Comparison of ENCODE assay signal across 20 cellular contexts in the genomic region with DNA sequence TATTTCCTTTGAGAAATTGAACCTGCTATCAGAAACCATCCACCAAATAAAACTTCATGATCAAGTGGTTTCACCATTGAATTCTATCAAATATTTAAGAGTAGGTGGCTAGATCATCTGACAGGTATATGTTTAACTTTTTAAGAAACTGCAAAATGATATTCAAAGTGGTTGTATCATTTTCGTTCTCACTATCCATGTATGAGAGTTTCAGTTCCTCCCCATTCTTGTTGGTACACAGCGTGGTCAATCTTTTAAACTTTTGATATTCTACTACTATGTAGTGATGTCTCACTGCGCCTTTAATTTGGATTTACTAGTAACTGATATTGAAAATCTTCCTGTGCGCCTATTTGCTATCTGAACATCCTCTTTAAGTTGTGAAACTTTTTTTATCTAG.
DNase-seq lines count a peak whose midpoint lies in the region; ATAC-seq and TF ChIP-seq lines count a peak whose summit lies in the region.
"Had no signal": no experiment of that assay in that cellular context is flagged by ENCODE, and none has a peak within 500 bp of the region (broad histone marks: within the 10 kb centered on the region; RNA-seq: fewer than 3 reads in every experiment).

No MANE protein-coding gene starts in this region.

- H3K27me3 ChIP-seq in right atrium auricular region (no peaks in the 10 kb centered on the region), smooth muscle cell (ENCODE audit: low read depth) (no peaks in the 10 kb centered on the region)
- H3K27me3 ChIP-seq: tibial nerve had no signal

- no peaks in the 10 kb centered on the region for H3K4me1 ChIP-seq in right atrium auricular region
- peaks cover 1% of the 10 kb centered on the region for H3K4me1 ChIP-seq in smooth muscle cell (ENCODE audit: low read depth)

- no peaks in the 10 kb centered on the region for H3F3A ChIP-seq in smooth muscle cell (ENCODE audit: low read depth)

- ATAC-seq in HG02798 (IDR thresholded peaks at IDR 0.05; ENCODE audit: poor library complexity, unreplicated experiment): peak; percentile 39
- ATAC-seq in HG03469 (IDR thresholded peaks at IDR 0.05; ENCODE audit: unreplicated experiment): peak; percentile 50
- ATAC-seq: activated T-cell treated with anti-CD3 and anti-CD28 coated beads, Interleukin-2, amount 50 U/mL, for 72 hours; CD8-positive, alpha-beta T cell; natural killer cell treated with Interleukin-12 subunit alpha and Interleukin-12 subunit beta and Interleukin-15 and Interleukin-18, amount 100 ng/mL, for 72 hours had no signal

- peaks cover 29% of the 10 kb centered on the region for H3K9me3 Mint-ChIP-seq in activated naive CD4-positive, alpha-beta T cell treated with anti-CD3 and anti-CD28 coated beads, Interleukin-2, amount 50 U/mL, for 24 hours
- peaks cover 23% of the 10 kb centered on the region for H3K9me3 Mint-ChIP-seq in activated naive CD4-positive, alpha-beta T cell treated with anti-CD3 and anti-CD28 coated beads for 36 hours

- CTCF ChIA-PET in activated naive CD4-positive, alpha-beta T cell treated with anti-CD3 and anti-CD28 coated beads for 36 hours (lab: Charles Lee): no interaction called here

- peaks cover 40% of the 10 kb centered on the region for H3K36me3 Mint-ChIP-seq in activated naive CD4-positive, alpha-beta T cell treated with anti-CD3 and anti-CD28 coated beads, Interleukin-2, amount 50 U/mL, for 24 hours
- H3K36me3 Mint-ChIP-seq in activated naive CD4-positive, alpha-beta T cell treated with anti-CD3 and anti-CD28 coated beads for 36 hours (ENCODE audit: low read depth): peaks cover 16% of the 10 kb centered on the region

- no peaks in the 10 kb centered on the region for H4K20me1 ChIP-seq in smooth muscle cell (ENCODE audit: low read depth)

- WGBS in smooth muscle cell (ENCODE audit: low lambda C conversion rate): 95% methylated on average over 4 of the region's 4 CpGs

- H3K27ac ChIP-seq in right atrium auricular region (no peak overlapping the region), smooth muscle cell (ENCODE audit: low read depth) (no peak overlapping the region)
- H3K27ac ChIP-seq: tibial nerve had no signal

- H3K4me3 ChIP-seq in right atrium auricular region: no peak overlapping the region
- H3K4me3 ChIP-seq in smooth muscle cell: no peak overlapping the region
- H3K4me3 ChIP-seq: tibial nerve had no signal

- intact Hi-C loops in activated naive CD4-positive, alpha-beta T cell treated with anti-CD3 and anti-CD28 coated beads for 36 hours (cut with micrococcal nuclease): no loop called here

- H3K9me3 ChIP-seq in right atrium auricular region (peaks cover 0 to 43% of the 10 kb centered on the region in 2 donors), smooth muscle cell (replicated peaks; ENCODE audit: low read depth) (peaks cover 6% of the 10 kb centered on the region)

- DNase-seq in activated naive CD4-positive, alpha-beta T cell treated with anti-CD3 and anti-CD28 coated beads for 36 hours: no peak
- DNase-seq in right atrium auricular region (ENCODE audit: low spot score): no peak
- no peak for DNase-seq in smooth muscle cell (lab: John Stamatoyannopoulos, UW; ENCODE audit: unreplicated experiment)
- DNase-seq in NCI-H2107 (lab: John Stamatoyannopoulos, UW): no peak
- DNase-seq in stimulated activated CD4-positive, alpha-beta T cell treated with anti-CD3 and anti-CD28 coated beads, Interleukin-4, amount 100 ng/mL, for 1 hour: no peak
- DNase-seq: activated CD4-positive, alpha-beta T cell treated with anti-CD3 and anti-CD28 coated beads, Interleukin-2, amount 50 U/mL, for 1 hour; activated T-cell treated with anti-CD3 and anti-CD28 coated beads, Interleukin-2, amount 50 U/mL, for 72 hours; CD8-positive, alpha-beta T cell; endodermal cell; NCI-H2029; SHP77; stimulated activated CD4-positive, alpha-beta T cell treated with anti-CD3 and anti-CD28 coated beads, Interleukin-2, amount 100 ng/mL, for 24 hours; stimulated activated CD8-positive, alpha-beta memory T cell treated with anti-CD3 and anti-CD28 coated beads, Interleukin-4, amount 100 ng/mL, for 48 hours had no signal

- H3K27me3 Mint-ChIP-seq in activated naive CD4-positive, alpha-beta T cell treated with anti-CD3 and anti-CD28 coated beads, Interleukin-2, amount 50 U/mL, for 24 hours: no peaks in the 10 kb centered on the region
- H3K27me3 Mint-ChIP-seq in activated naive CD4-positive, alpha-beta T cell treated with anti-CD3 and anti-CD28 coated beads for 36 hours (ENCODE audit: low read depth): no peaks in the 10 kb centered on the region
- H3K27me3 Mint-ChIP-seq: central memory CD8-positive, alpha-beta T cell; natural killer cell treated with Interleukin-12 subunit alpha and Interleukin-12 subunit beta and Interleukin-15 and Interleukin-18, amount 100 ng/mL, for 72 hours had no signal

- H3K36me3 ChIP-seq in right atrium auricular region (no peaks in the 10 kb centered on the region), smooth muscle cell (ENCODE audit: low read depth) (peaks cover 18% of the 10 kb centered on the region)

- peak overlapping the region; percentile 41 for H3K27ac Mint-ChIP-seq in activated naive CD4-positive, alpha-beta T cell treated with anti-CD3 and anti-CD28 coated beads, Interleukin-2, amount 50 U/mL, for 24 hours
- H3K27ac Mint-ChIP-seq in activated naive CD4-positive, alpha-beta T cell treated with anti-CD3 and anti-CD28 coated beads for 36 hours: no peak overlapping the region
- H3K27ac Mint-ChIP-seq: activated T-cell treated with anti-CD3 and anti-CD28 coated beads, Interleukin-2, amount 50 U/mL, for 72 hours; CD8-positive, alpha-beta T cell; endodermal cell; natural killer cell treated with Interleukin-12 subunit alpha and Interleukin-12 subunit beta and Interleukin-15 and Interleukin-18, amount 100 ng/mL, for 72 hours; T-helper 2 cell treated with Interferon-gamma antibody and Interleukin-4, amounts not matched to agents 5 μg/mL and 100 μg/mL, for 36 hours had no signal

- no peak overlapping the region for H3K4me3 Mint-ChIP-seq in activated naive CD4-positive, alpha-beta T cell treated with anti-CD3 and anti-CD28 coated beads, Interleukin-2, amount 50 U/mL, for 24 hours
- no peak overlapping the region for H3K4me3 Mint-ChIP-seq in activated naive CD4-positive, alpha-beta T cell treated with anti-CD3 and anti-CD28 coated beads for 36 hours
- H3K4me3 Mint-ChIP-seq: activated T-cell treated with anti-CD3 and anti-CD28 coated beads, Interleukin-2, amount 50 U/mL, for 72 hours; CD8-positive, alpha-beta T cell; central memory CD8-positive, alpha-beta T cell; endodermal cell; natural killer cell treated with Interleukin-12 subunit alpha and Interleukin-12 subunit beta and Interleukin-15 and Interleukin-18, amount 100 ng/mL, for 72 hours; T-helper 2 cell treated with Interferon-gamma antibody and Interleukin-4, amounts not matched to agents 5 μg/mL and 100 μg/mL, for 36 hours had no signal

- H3K79me2 ChIP-seq in smooth muscle cell (ENCODE audit: low read depth): peaks cover 10% of the 10 kb centered on the region

- no peak overlapping the region for H2AFZ ChIP-seq in smooth muscle cell (ENCODE audit: low read depth)

- H3K4me2 ChIP-seq in smooth muscle cell: no peak overlapping the region

- peaks cover 8% of the 10 kb centered on the region for H3K4me1 Mint-ChIP-seq in activated naive CD4-positive, alpha-beta T cell treated with anti-CD3 and anti-CD28 coated beads, Interleukin-2, amount 50 U/mL, for 24 hours
- peaks cover 16% of the 10 kb centered on the region for H3K4me1 Mint-ChIP-seq in activated naive CD4-positive, alpha-beta T cell treated with anti-CD3 and anti-CD28 coated beads for 36 hours (ENCODE audit: low read depth)
- H3K4me1 Mint-ChIP-seq: central memory CD8-positive, alpha-beta T cell; endodermal cell had no signal

- H3K9ac ChIP-seq in smooth muscle cell (ENCODE audit: low read depth): no peak overlapping the region

- TF ChIP-seq CTCF in right atrium auricular region (IDR thresholded peaks at IDR 0.05): no peak
- no peak for TF ChIP-seq CTCF in smooth muscle cell (IDR thresholded peaks at IDR 0.05; ENCODE audit: borderline replicate concordance, insufficient read depth, poor library complexity, severe bottlenecking)
